In genomic region chr19:44113784-44114390, GRCh38 we compare ENCODE assay signal across 8 cellular contexts. TPM values are rescaled to one million over a fixed set of nuclear protein-coding genes. Genes with fewer than 3 reads are reported as not detected.
DNase-seq lines count a peak whose midpoint lies in the region; ATAC-seq and TF ChIP-seq lines count a peak whose summit lies in the region.

No MANE protein-coding gene starts in this region.

- peaks cover 28% of the 10 kb centered on the region for H3K4me1 Mint-ChIP-seq in activated CD8-positive, alpha-beta T cell treated with anti-CD3 and anti-CD28 coated beads, Interleukin-2, amount 10 ng/mL, durations not matched to agents 7 days and 5 days (ENCODE audit: low read depth)

- intact Hi-C loops in heart right ventricle (cut with DNase I) = loop anchor here in 8 of 10 donors (1.0 to 10.0 kb wide), 19 partner anchors 19 to 191 kb away; partner anchors contain the start of genes ZNF224 (in 3 of the 8), ZNF226 (in 3 of the 8), ZNF235 (in 3 of the 8) and ZNF155 (in 2 of the 8)

- H3K9me3 Mint-ChIP-seq in activated CD8-positive, alpha-beta T cell treated with anti-CD3 and anti-CD28 coated beads, Interleukin-2, amount 10 ng/mL, durations not matched to agents 7 days and 5 days (ENCODE audit: insufficient read depth) = peaks cover 18% of the 10 kb centered on the region

- DNase-seq in GM12864 (ENCODE audit: low read depth) (no peak), heart right ventricle (peak in 1 of 2 donors; percentile 5), skeletal muscle cell (ENCODE audit: low read depth) (no peak), occipital lobe (lab: John Stamatoyannopoulos, UW) (no peak), omental fat pad (ENCODE audit: low spot score) (no peak), NK-92 (lab: John Stamatoyannopoulos, UW; ENCODE audit: unreplicated experiment) (no peak)
- no peak for DNase-seq in activated CD8-positive, alpha-beta T cell treated with anti-CD3 and anti-CD28 coated beads, Interleukin-2, amount 10 ng/mL, durations not matched to agents 7 days and 5 days

- POLR2A ChIA-PET in activated CD8-positive, alpha-beta T cell treated with anti-CD3 and anti-CD28 coated beads, Interleukin-2, amount 10 ng/mL, durations not matched to agents 7 days and 5 days (lab: Charles Lee) = interaction anchor here (0.8 to 1.2 kb wide), 4 partner anchors 17 to 94 kb away, joined by 3 to 6 read pairs (median 4); partner anchors contain the start of gene ZNF222

- peak overlapping the region; percentile 95 for H3K27ac Mint-ChIP-seq in activated CD8-positive, alpha-beta T cell treated with anti-CD3 and anti-CD28 coated beads, Interleukin-2, amount 10 ng/mL, durations not matched to agents 7 days and 5 days

- peaks cover 0 to 33% (median 12%) of the 10 kb centered on the region in 11 donors for H3K9me3 ChIP-seq in heart right ventricle

- TF ChIP-seq CTCF in GM12864 (IDR thresholded peaks at IDR 0.05; ENCODE audit: low read depth, low read length, missing control alignments) = no peak
- TF ChIP-seq CTCF in heart right ventricle (IDR thresholded peaks at IDR 0.05) = no peak
- no peak for TF ChIP-seq CTCF in omental fat pad (IDR thresholded peaks at IDR 0.05)

- H3K36me3 Mint-ChIP-seq in activated CD8-positive, alpha-beta T cell treated with anti-CD3 and anti-CD28 coated beads, Interleukin-2, amount 10 ng/mL, durations not matched to agents 7 days and 5 days (ENCODE audit: low read depth) = peaks cover 47% of the 10 kb centered on the region

- WGBS in heart right ventricle, 2 donors = 3 to 4% methylated on average over 18 of the region's 18 CpGs

- CTCF ChIA-PET in activated CD8-positive, alpha-beta T cell treated with anti-CD3 and anti-CD28 coated beads, Interleukin-2, amount 10 ng/mL, durations not matched to agents 7 days and 5 days (lab: Charles Lee) = interaction anchor here (1.3 kb wide), 1 partner anchor 19 kb away, joined by 3 read pairs; no protein-coding TSS in a partner anchor

- no peaks in the 10 kb centered on the region for H3K27me3 Mint-ChIP-seq in activated CD8-positive, alpha-beta T cell treated with anti-CD3 and anti-CD28 coated beads, Interleukin-2, amount 10 ng/mL, durations not matched to agents 7 days and 5 days (ENCODE audit: low read depth)

- H3K4me1 ChIP-seq in heart right ventricle = peaks cover 0 to 31% (median 19%) of the 10 kb centered on the region in 9 donors

- H3K27ac ChIP-seq in heart right ventricle = peak overlapping the region in 9 of 10 donors; percentile 37 to 88 (median 84)

- H3K27me3 ChIP-seq in heart right ventricle = no peaks in the 10 kb centered on the region

- ATAC-seq in HG03139 (IDR thresholded peaks at IDR 0.05; ENCODE audit: unreplicated experiment) (peak; percentile 22), heart right ventricle (peak in 4 of 8 donors; percentile 0 to 10 (median 4)), omental fat pad (ENCODE audit: low FRiP score) (no peak)
- peak; percentile 9 for ATAC-seq in activated CD8-positive, alpha-beta T cell treated with anti-CD3 and anti-CD28 coated beads, Interleukin-2, amount 10 ng/mL, durations not matched to agents 7 days and 5 days

- peaks cover 0 to 42% (median 27%) of the 10 kb centered on the region in 9 donors for H3K36me3 ChIP-seq in heart right ventricle

- H3K4me3 Mint-ChIP-seq in activated CD8-positive, alpha-beta T cell treated with anti-CD3 and anti-CD28 coated beads, Interleukin-2, amount 10 ng/mL, durations not matched to agents 7 days and 5 days = peak overlapping the region; percentile 99

- peak overlapping the region; percentile 92 for H3K4me3 ChIP-seq in GM12864 (ENCODE audit: low read depth, low read length)
- peak overlapping the region; percentile 35 to 85 (median 73) for H3K4me3 ChIP-seq in heart right ventricle
- H3K4me3 ChIP-seq in skeletal muscle cell (ENCODE audit: low read depth, low read length) = peak overlapping the region; percentile 78

RNA-seq across cellular contexts. Expression of gene ZNF225, which starts 0.7 kb away (rescaled TPM):
- 1 to 10 TPM; 4.1 to 4.5 TPM for total RNA-seq in activated CD8-positive, alpha-beta T cell treated with anti-CD3 and anti-CD28 coated beads, Interleukin-2, amount 10 ng/mL, durations not matched to agents 7 days and 5 days
- 1 to 10 TPM; 2.3 to 5.0 (median 3.2) TPM for total RNA-seq in heart right ventricle
- polyA plus RNA-seq in heart right ventricle = 1 to 10 TPM; 1.2 to 2.0 TPM
- total RNA-seq in occipital lobe = 13.1 TPM
- total RNA-seq in omental fat pad = 1 to 10 TPM; 1.8 to 5.5 (median 2.7) TPM

RNA-seq across cellular contexts. Expression of gene ZNF224, which starts 19.7 kb away (rescaled TPM):
- 10 to 100 TPM; 26.3 to 27.7 TPM for total RNA-seq in activated CD8-positive, alpha-beta T cell treated with anti-CD3 and anti-CD28 coated beads, Interleukin-2, amount 10 ng/mL, durations not matched to agents 7 days and 5 days
- total RNA-seq in heart right ventricle (10 to 100 TPM in 8 of 10 donors, 1 to 10 TPM in 2; 8.1 to 16.0 (median 13.3) TPM), occipital lobe (57.9 TPM), omental fat pad (10 to 100 TPM; 10.4 to 36.9 (median 17.5) TPM)
- polyA plus RNA-seq in heart right ventricle = 10 to 100 TPM in 1 of 2 donors, 1 to 10 TPM in 1; 5.1 to 27.8 TPM

RNA-seq across cellular contexts. Expression of gene ZNF234, which starts 27.5 kb away (rescaled TPM):
- total RNA-seq in activated CD8-positive, alpha-beta T cell treated with anti-CD3 and anti-CD28 coated beads, Interleukin-2, amount 10 ng/mL, durations not matched to agents 7 days and 5 days = 10 to 100 TPM in 1 of 2 experiments, 1 to 10 TPM in 1; 9.6 to 10.1 TPM
- total RNA-seq in heart right ventricle (10 to 100 TPM in 3 of 10 donors, 1 to 10 TPM in 7; 8.0 to 13.4 (median 9.0) TPM), occipital lobe (25.9 TPM), omental fat pad (10 to 100 TPM in 1 of 4 donors, 1 to 10 TPM in 3; 4.8 to 11.3 (median 8.4) TPM)
- polyA plus RNA-seq in heart right ventricle = 1 to 10 TPM; 2.2 to 6.4 TPM

RNA-seq across cellular contexts. Expression of gene ZNF284, which starts 41.9 kb away (rescaled TPM):
- 1 to 10 TPM; 2.2 to 2.5 TPM for total RNA-seq in activated CD8-positive, alpha-beta T cell treated with anti-CD3 and anti-CD28 coated beads, Interleukin-2, amount 10 ng/mL, durations not matched to agents 7 days and 5 days
- 1 to 10 TPM; 1.2 to 2.6 (median 1.8) TPM for total RNA-seq in heart right ventricle
- 1 to 10 TPM in 1 of 2 donors, under 1 TPM in 1; 0.65 to 1.8 TPM for polyA plus RNA-seq in heart right ventricle
- 8.3 TPM for total RNA-seq in occipital lobe
- 1 to 10 TPM in 3 of 4 donors, under 1 TPM in 1; 0.65 to 3.0 (median 1.7) TPM for total RNA-seq in omental fat pad

RNA-seq across cellular contexts. Expression of gene ZNF226, which starts 51.0 kb away (rescaled TPM):
- total RNA-seq in activated CD8-positive, alpha-beta T cell treated with anti-CD3 and anti-CD28 coated beads, Interleukin-2, amount 10 ng/mL, durations not matched to agents 7 days and 5 days = 10 to 100 TPM; 12.9 to 14.7 TPM
- total RNA-seq in heart right ventricle (10 to 100 TPM; 17.0 to 30.6 (median 22.6) TPM), occipital lobe (53.0 TPM), omental fat pad (10 to 100 TPM in 3 of 4 donors, 1 to 10 TPM in 1; 9.5 to 18.6 (median 14.3) TPM)
- polyA plus RNA-seq in heart right ventricle = 10 to 100 TPM; 14.6 to 15.8 TPM
